Comparison of ENCODE assay signal across 8 cellular contexts in the genomic region with DNA sequence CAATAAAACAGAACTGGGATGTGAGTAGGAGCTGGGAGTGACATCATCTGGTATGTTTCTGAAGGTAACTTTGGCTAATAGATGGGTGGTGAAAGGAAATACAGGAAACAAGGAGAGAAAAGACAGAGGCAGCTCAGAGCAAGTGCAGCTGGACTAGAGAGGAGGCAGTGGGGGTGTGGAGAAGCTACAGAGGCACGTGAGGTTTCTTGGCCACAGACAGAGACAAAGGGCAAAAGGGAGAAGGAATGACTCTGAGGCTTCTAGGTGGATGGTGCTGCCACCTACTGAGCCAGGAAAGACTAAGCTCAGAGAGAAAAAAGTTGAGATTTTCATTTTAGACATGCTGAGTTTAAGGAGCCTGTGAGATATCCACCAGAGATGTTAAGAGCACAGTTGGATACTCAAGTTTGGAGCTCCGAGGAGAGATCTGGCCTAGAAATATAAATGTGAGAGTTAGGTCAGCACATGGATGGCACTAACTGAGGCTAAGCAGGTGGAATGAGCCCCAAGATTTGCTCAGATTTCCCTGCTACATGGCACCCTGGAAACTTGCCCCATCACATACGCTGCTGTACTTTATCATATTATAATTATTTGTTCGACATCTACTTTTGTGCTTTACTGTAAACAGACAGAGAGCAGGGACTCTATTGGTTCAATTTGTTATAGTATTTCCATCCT.
DNase-seq lines count a peak whose midpoint lies in the region; ATAC-seq and TF ChIP-seq lines count a peak whose summit lies in the region.

No MANE protein-coding gene starts in this region.

- peak; percentile 80 for ATAC-seq in HG02852 (IDR thresholded peaks at IDR 0.05; ENCODE audit: unreplicated experiment)
- no peak for ATAC-seq in GM18519 (IDR thresholded peaks at IDR 0.05; ENCODE audit: low FRiP score, unreplicated experiment)

- DNase-seq in AG08395 (ENCODE audit: low spot score), result peak; percentile 71
- DNase-seq in NCI-H460 (ENCODE audit: extremely low read depth, low read depth), result peak; percentile 46
- peak in 33 of 61 donors; percentile 5 to 76 (median 38) for DNase-seq in caudate nucleus (lab: John Stamatoyannopoulos, UW)
- peak; percentile 51 to 80 for DNase-seq in lung microvascular endothelial cell (ENCODE audit: low read depth in 2 of 2)
- no peak for DNase-seq in cerebellum (ENCODE audit: low spot score)

- H3K27ac ChIP-seq in caudate nucleus (ENCODE audit: low read depth, low read length), result peak overlapping the region; percentile 65

- peak; percentile 48; the same call in 1 of the 2 replicates for TF ChIP-seq CTCF in GM12875 (IDR thresholded peaks at IDR 0.05; ENCODE audit: borderline replicate concordance, insufficient read depth, low read depth, low read length)

- H3K4me3 ChIP-seq in GM12875 (ENCODE audit: low read depth, low read length), result no peak overlapping the region
